ENCODE assay signal across 28 cellular contexts in the genomic region with DNA sequence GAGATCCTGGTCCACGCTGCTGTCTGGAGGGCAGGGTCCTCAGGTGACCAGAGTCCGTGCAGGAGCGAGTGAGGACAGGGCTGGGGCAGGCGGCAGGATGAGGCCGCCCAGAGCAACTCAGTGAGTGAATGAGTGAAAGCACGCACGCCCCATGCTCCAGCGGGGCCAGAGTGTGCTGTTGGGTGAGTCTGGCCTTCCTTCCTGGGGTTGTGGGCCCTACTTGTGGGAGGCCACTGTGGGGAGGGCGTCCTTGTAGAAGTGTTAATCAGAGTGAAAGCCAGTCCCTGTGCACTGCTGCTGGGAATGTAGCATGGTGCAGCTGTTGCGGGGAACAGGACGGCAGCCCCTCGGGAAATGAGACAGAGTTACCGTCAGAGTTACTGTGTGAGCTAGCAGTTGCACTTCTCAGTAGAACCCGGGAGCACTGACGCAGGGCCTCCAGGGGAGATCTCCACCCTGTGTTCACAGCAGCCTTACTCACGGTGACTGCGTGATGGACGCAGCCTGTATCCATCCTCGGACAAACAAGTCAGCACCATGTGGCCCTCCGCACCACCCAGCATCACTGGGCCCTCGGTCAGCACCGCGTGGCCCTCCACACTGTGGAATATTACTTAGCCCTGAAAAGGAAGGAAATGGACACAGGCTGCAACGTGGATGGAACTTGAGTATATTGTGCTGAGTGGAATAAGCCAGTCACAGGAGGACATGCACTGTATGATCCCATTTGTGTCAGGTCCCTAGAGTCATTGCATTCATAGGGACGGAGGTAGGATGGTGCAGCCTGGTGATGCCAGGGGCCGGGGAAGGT. TPM values are rescaled to one million over a fixed set of nuclear protein-coding genes. Genes with fewer than 3 reads are reported as not detected.
DNase-seq lines count a peak whose midpoint lies in the region; ATAC-seq, FAIRE-seq and TF ChIP-seq lines count a peak whose summit lies in the region.
"Had no signal": no experiment of that assay in that cellular context is flagged by ENCODE, and none has a peak within 500 bp of the region (broad histone marks: within the 10 kb centered on the region; RNA-seq: fewer than 3 reads in every experiment).

No MANE protein-coding gene starts in this region.

- peaks cover 15% of the 10 kb centered on the region for H3K36me3 Mint-ChIP-seq in endodermal cell (ENCODE audit: low read depth)
- peaks cover 5% of the 10 kb centered on the region for H3K36me3 Mint-ChIP-seq in activated naive CD8-positive, alpha-beta T cell treated with anti-CD3 and anti-CD28 coated beads for 36 hours
- H3K36me3 Mint-ChIP-seq in effector memory CD8-positive, alpha-beta T cell (ENCODE audit: insufficient read depth): peaks cover 12% of the 10 kb centered on the region
- H3K36me3 Mint-ChIP-seq: activated naive CD8-positive, alpha-beta T cell had no signal

- H3K4me1 ChIP-seq in BLaER1 treated with 17β-estradiol and CSF1 and Interleukin-3, amounts not matched to agents 10 nM and 100 nM: peaks cover 59 to 100% (median 90%) of the 10 kb centered on the region in 10 experiments
- H3K4me1 ChIP-seq in endodermal cell (ENCODE audit: control insufficient read depth, insufficient read depth, low read length) (peaks cover 3% of the 10 kb centered on the region), parathyroid adenoma (peaks cover 25% of the 10 kb centered on the region), small intestine (ENCODE audit: control insufficient read depth in 2 of 2, insufficient read depth in 1 of 2, low read depth in 1 of 2, low read length in 1 of 2) (no peaks in the 10 kb centered on the region)

- 95 to 97% methylated on average over 20 to 26 of the region's 26 CpGs for WGBS in endodermal cell (ENCODE audit: insufficient coverage in 1 of 2, insufficient read length in 1 of 2), 2 experiments
- WGBS in small intestine, 3 donors: 95 to 97% (median 96%) methylated on average over 26 of the region's 26 CpGs

- no peak overlapping the region for H3K4me3 Mint-ChIP-seq in endodermal cell
- no peak overlapping the region for H3K4me3 Mint-ChIP-seq in activated naive CD8-positive, alpha-beta T cell treated with anti-CD3 and anti-CD28 coated beads for 36 hours
- no peak overlapping the region for H3K4me3 Mint-ChIP-seq in effector memory CD8-positive, alpha-beta T cell
- H3K4me3 Mint-ChIP-seq: activated CD8-positive, alpha-beta T cell treated with anti-CD3 and anti-CD28 coated beads for 36 hours; activated naive CD8-positive, alpha-beta T cell; CD14-positive monocyte; HFFc6; T-helper 17 cell had no signal

- peak; percentile 8 for DNase-seq in NCI-H2171 (lab: John Stamatoyannopoulos, UW)
- DNase-seq in endodermal cell: no peak
- no peak for DNase-seq in activated naive CD8-positive, alpha-beta T cell treated with anti-CD3 and anti-CD28 coated beads for 36 hours
- DNase-seq in effector memory CD8-positive, alpha-beta T cell: no peak
- no peak for DNase-seq in small intestine
- DNase-seq in frontal cortex (ENCODE audit: low spot score in 2 of 2): no peak
- DNase-seq: activated CD8-positive, alpha-beta T cell treated with anti-CD3 and anti-CD28 coated beads for 36 hours; activated effector memory CD4-positive, alpha-beta T cell treated with Interleukin-2 at 50 U/mL for 16 hours; Calu3; DMS79 treated with DMSO at 0.1 percent for 48 hours; GF-D8; HFFc6; Karpas-422; mammary epithelial cell; NCI-H1417 treated with DMSO at 0.1 percent for 48 hours; occipital lobe; RPMI8226; stimulated activated CD4-positive, alpha-beta T cell treated with anti-CD3 and anti-CD28 coated beads, Interleukin-4, amount 100 ng/mL, for 1 hour; T-helper 17 cell had no signal

- peaks cover 1% of the 10 kb centered on the region for H3K9me3 Mint-ChIP-seq in endodermal cell
- no peaks in the 10 kb centered on the region for H3K9me3 Mint-ChIP-seq in activated naive CD8-positive, alpha-beta T cell treated with anti-CD3 and anti-CD28 coated beads for 36 hours
- no peaks in the 10 kb centered on the region for H3K9me3 Mint-ChIP-seq in effector memory CD8-positive, alpha-beta T cell
- H3K9me3 Mint-ChIP-seq: activated CD8-positive, alpha-beta T cell treated with anti-CD3 and anti-CD28 coated beads for 36 hours; HFFc6 had no signal

- no peak overlapping the region for H3K27ac Mint-ChIP-seq in endodermal cell
- H3K27ac Mint-ChIP-seq in activated naive CD8-positive, alpha-beta T cell treated with anti-CD3 and anti-CD28 coated beads for 36 hours: no peak overlapping the region
- no peak overlapping the region for H3K27ac Mint-ChIP-seq in effector memory CD8-positive, alpha-beta T cell
- H3K27ac Mint-ChIP-seq: activated CD8-positive, alpha-beta T cell treated with anti-CD3 and anti-CD28 coated beads for 36 hours; activated naive CD8-positive, alpha-beta T cell; HFFc6; T-helper 17 cell had no signal

- H3K27me3 ChIP-seq in BLaER1 treated with 17β-estradiol and CSF1 and Interleukin-3, amounts not matched to agents 10 nM and 100 nM: no peaks in the 10 kb centered on the region
- no peaks in the 10 kb centered on the region for H3K27me3 ChIP-seq in endodermal cell (ENCODE audit: control insufficient read depth, insufficient read depth, low read length, poor library complexity, severe bottlenecking)
- H3K27me3 ChIP-seq in parathyroid adenoma (ENCODE audit: control insufficient read depth, insufficient read depth, low read length): no peaks in the 10 kb centered on the region
- H3K27me3 ChIP-seq in small intestine (ENCODE audit: control insufficient read depth in 2 of 2, insufficient read depth in 2 of 2, low read length in 2 of 2): no peaks in the 10 kb centered on the region

- H3K79me2 ChIP-seq in parathyroid adenoma: peaks cover 59% of the 10 kb centered on the region

- H3K27ac ChIP-seq in BLaER1 treated with 17β-estradiol and CSF1 and Interleukin-3, amounts not matched to agents 10 nM and 100 nM: no peak overlapping the region
- peak overlapping the region; percentile 32 for H3K27ac ChIP-seq in endodermal cell (ENCODE audit: low read depth, low read length)
- no peak overlapping the region for H3K27ac ChIP-seq in parathyroid adenoma
- no peak overlapping the region for H3K27ac ChIP-seq in small intestine (ENCODE audit: low read depth in 1 of 2, low read length in 1 of 2)
- H3K27ac ChIP-seq: HL-60 had no signal

- H2AFZ ChIP-seq in parathyroid adenoma: no peak overlapping the region

- no peak overlapping the region for H3K4me3 ChIP-seq in BLaER1 treated with 17β-estradiol and CSF1 and Interleukin-3, amounts not matched to agents 10 nM and 100 nM
- H3K4me3 ChIP-seq in endodermal cell (ENCODE audit: low read length) (no peak overlapping the region), parathyroid adenoma (ENCODE audit: low read depth, low read length) (no peak overlapping the region), small intestine (ENCODE audit: low read depth in 1 of 2, low read length in 2 of 2) (no peak overlapping the region)

- no peaks in the 10 kb centered on the region for H3K4me1 Mint-ChIP-seq in endodermal cell
- H3K4me1 Mint-ChIP-seq in activated naive CD8-positive, alpha-beta T cell treated with anti-CD3 and anti-CD28 coated beads for 36 hours: peaks cover 21% of the 10 kb centered on the region
- peaks cover 12% of the 10 kb centered on the region in 2 donors for H3K4me1 Mint-ChIP-seq in effector memory CD8-positive, alpha-beta T cell (ENCODE audit: low read depth in 2 of 2)

- peak overlapping the region in 2 of 11 experiments; percentile 27 to 38; a peak in 2 of 22 replicates for H3K9ac ChIP-seq in BLaER1 treated with 17β-estradiol and CSF1 and Interleukin-3, amounts not matched to agents 10 nM and 100 nM
- H3K9ac ChIP-seq in endodermal cell (ENCODE audit: extremely low read depth, low read length, poor library complexity, severe bottlenecking): no peak overlapping the region
- no peak overlapping the region for H3K9ac ChIP-seq in parathyroid adenoma

- TF ChIP-seq CTCF in endodermal cell (conservative IDR thresholded peaks at IDR 0.05) (no peak), parathyroid adenoma (IDR thresholded peaks at IDR 0.05) (no peak)

- no peak for FAIRE-seq in small intestine (lab: Jason Lieb, UNC)
- no peak for FAIRE-seq in frontal cortex (lab: Jason Lieb, UNC)
- FAIRE-seq: GM19239, keratinocyte, urothelium cell line had no signal

- peaks cover 0 to under 1% (median 0%) of the 10 kb centered on the region in 11 experiments; a peak in 1 of 22 replicates for H3K9me3 ChIP-seq in BLaER1 treated with 17β-estradiol and CSF1 and Interleukin-3, amounts not matched to agents 10 nM and 100 nM (replicated peaks in 1 of 11)
- H3K9me3 ChIP-seq in endodermal cell (ENCODE audit: control insufficient read depth, low read length) (no peaks in the 10 kb centered on the region), parathyroid adenoma (ENCODE audit: control insufficient read depth, low read length) (no peaks in the 10 kb centered on the region), small intestine (ENCODE audit: control insufficient read depth, low read depth) (no peaks in the 10 kb centered on the region)

- H4K20me1 ChIP-seq in BLaER1 treated with 17β-estradiol and CSF1 and Interleukin-3, amounts not matched to agents 10 nM and 100 nM: peaks cover 92 to 100% (median 100%) of the 10 kb centered on the region in 11 experiments

- H3K27me3 Mint-ChIP-seq in endodermal cell (ENCODE audit: insufficient read depth): no peaks in the 10 kb centered on the region
- no peaks in the 10 kb centered on the region for H3K27me3 Mint-ChIP-seq in activated naive CD8-positive, alpha-beta T cell treated with anti-CD3 and anti-CD28 coated beads for 36 hours
- no peaks in the 10 kb centered on the region for H3K27me3 Mint-ChIP-seq in effector memory CD8-positive, alpha-beta T cell
- H3K27me3 Mint-ChIP-seq: activated CD8-positive, alpha-beta T cell treated with anti-CD3 and anti-CD28 coated beads for 36 hours; activated naive CD8-positive, alpha-beta T cell; T-helper 17 cell had no signal

- H3K4me2 ChIP-seq in BLaER1 treated with 17β-estradiol and CSF1 and Interleukin-3, amounts not matched to agents 10 nM and 100 nM: peak overlapping the region in 9 of 11 experiments; percentile 5 to 90 (median 34); a peak in 15 of 22 replicates
- peak overlapping the region; percentile 73 for H3K4me2 ChIP-seq in parathyroid adenoma (ENCODE audit: low read length)

- peaks cover 0 to 22% (median 0%) of the 10 kb centered on the region in 11 experiments; a peak in 7 of 22 replicates for H3K36me3 ChIP-seq in BLaER1 treated with 17β-estradiol and CSF1 and Interleukin-3, amounts not matched to agents 10 nM and 100 nM
- H3K36me3 ChIP-seq in endodermal cell (ENCODE audit: control insufficient read depth, insufficient read depth, low read length) (no peaks in the 10 kb centered on the region), parathyroid adenoma (ENCODE audit: control insufficient read depth, insufficient read depth, low read length) (no peaks in the 10 kb centered on the region), small intestine (ENCODE audit: control insufficient read depth in 2 of 2, insufficient read depth in 2 of 2, low read length in 2 of 2) (no peaks in the 10 kb centered on the region)

- no peak for ATAC-seq in effector memory CD8-positive, alpha-beta T cell (replicated peaks)
- ATAC-seq: activated CD8-positive, alpha-beta T cell treated with anti-CD3 and anti-CD28 coated beads for 36 hours; SK-N-SH treated with all-trans-retinoic acid at 6 μM for 48 hours; T-helper 17 cell had no signal

RNA-seq across cellular contexts. Expression of a gene that starts 22.1 kb away (rescaled TPM):
- total RNA-seq in endodermal cell (100 to 1,000 TPM; 117 to 121 TPM), frontal cortex (73.0 TPM)
- polyA plus RNA-seq in endodermal cell (2013, experiment 1 of 2): 83.2 TPM
- 79.9 TPM for polyA plus RNA-seq in endodermal cell (2013, experiment 2 of 2)
- 10 to 100 TPM; 21.1 to 22.2 TPM for total RNA-seq in activated naive CD8-positive, alpha-beta T cell treated with anti-CD3 and anti-CD28 coated beads for 36 hours
- 10 to 100 TPM; 35.4 to 45.6 (median 44.1) TPM for polyA plus RNA-seq in small intestine

RNA-seq across cellular contexts. Expression of a gene that starts 35.9 kb away (rescaled TPM):
- total RNA-seq in endodermal cell (10 to 100 TPM; 37.0 to 44.5 TPM), frontal cortex (60.7 TPM)
- 23.9 TPM for polyA plus RNA-seq in endodermal cell (2013, experiment 1 of 2)
- polyA plus RNA-seq in endodermal cell (2013, experiment 2 of 2): 21.8 TPM
- total RNA-seq in activated naive CD8-positive, alpha-beta T cell treated with anti-CD3 and anti-CD28 coated beads for 36 hours: 10 to 100 TPM; 21.9 to 22.8 TPM
- 10 to 100 TPM; 18.4 to 28.0 (median 20.3) TPM for polyA plus RNA-seq in small intestine
